Comparison of ENCODE assay signal across 1 cellular context in genomic region chr1:22053018-22053860, GRCh38.
TF ChIP-seq lines count a peak whose summit lies in the region.

No MANE protein-coding gene starts in this region.

TF ChIP-seq in HepG2, 621 proteins besides CTCF, POLR2A, EP300 and RAD21 (continued from another document and continues in another):
- TF ChIP-seq, protein P1, sequence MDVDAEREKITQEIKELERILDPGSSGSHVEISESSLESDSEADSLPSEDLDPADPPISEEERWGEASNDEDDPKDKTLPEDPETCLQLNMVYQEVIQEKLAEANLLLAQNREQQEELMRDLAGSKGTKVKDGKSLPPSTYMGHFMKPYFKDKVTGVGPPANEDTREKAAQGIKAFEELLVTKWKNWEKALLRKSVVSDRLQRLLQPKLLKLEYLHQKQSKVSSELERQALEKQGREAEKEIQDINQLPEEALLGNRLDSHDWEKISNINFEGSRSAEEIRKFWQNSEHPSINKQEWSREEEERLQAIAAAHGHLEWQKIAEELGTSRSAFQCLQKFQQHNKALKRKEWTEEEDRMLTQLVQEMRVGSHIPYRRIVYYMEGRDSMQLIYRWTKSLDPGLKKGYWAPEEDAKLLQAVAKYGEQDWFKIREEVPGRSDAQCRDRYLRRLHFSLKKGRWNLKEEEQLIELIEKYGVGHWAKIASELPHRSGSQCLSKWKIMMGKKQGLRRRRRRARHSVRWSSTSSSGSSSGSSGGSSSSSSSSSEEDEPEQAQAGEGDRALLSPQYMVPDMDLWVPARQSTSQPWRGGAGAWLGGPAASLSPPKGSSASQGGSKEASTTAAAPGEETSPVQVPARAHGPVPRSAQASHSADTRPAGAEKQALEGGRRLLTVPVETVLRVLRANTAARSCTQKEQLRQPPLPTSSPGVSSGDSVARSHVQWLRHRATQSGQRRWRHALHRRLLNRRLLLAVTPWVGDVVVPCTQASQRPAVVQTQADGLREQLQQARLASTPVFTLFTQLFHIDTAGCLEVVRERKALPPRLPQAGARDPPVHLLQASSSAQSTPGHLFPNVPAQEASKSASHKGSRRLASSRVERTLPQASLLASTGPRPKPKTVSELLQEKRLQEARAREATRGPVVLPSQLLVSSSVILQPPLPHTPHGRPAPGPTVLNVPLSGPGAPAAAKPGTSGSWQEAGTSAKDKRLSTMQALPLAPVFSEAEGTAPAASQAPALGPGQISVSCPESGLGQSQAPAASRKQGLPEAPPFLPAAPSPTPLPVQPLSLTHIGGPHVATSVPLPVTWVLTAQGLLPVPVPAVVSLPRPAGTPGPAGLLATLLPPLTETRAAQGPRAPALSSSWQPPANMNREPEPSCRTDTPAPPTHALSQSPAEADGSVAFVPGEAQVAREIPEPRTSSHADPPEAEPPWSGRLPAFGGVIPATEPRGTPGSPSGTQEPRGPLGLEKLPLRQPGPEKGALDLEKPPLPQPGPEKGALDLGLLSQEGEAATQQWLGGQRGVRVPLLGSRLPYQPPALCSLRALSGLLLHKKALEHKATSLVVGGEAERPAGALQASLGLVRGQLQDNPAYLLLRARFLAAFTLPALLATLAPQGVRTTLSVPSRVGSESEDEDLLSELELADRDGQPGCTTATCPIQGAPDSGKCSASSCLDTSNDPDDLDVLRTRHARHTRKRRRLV (CRISPR knock-in tag; IDR thresholded peaks at IDR 0.05): no peak
- TF ChIP-seq ZNF615 (CRISPR knock-in tag; IDR thresholded peaks at IDR 0.05; ENCODE audit: borderline replicate concordance) (no peak), CHD4 (IDR thresholded peaks at IDR 0.05; ENCODE audit: borderline replicate concordance, low read length) (no peak), ZNF335 (CRISPR knock-in tag; IDR thresholded peaks at IDR 0.05) (no peak), MAFK (conservative IDR thresholded peaks at IDR 0.05 in 1 of 2, IDR thresholded peaks at IDR 0.05 in 1 of 2; ENCODE audit: low read length in 2 of 2) (no peak), NR1H2 (CRISPR knock-in tag; IDR thresholded peaks at IDR 0.05; ENCODE audit: borderline replicate concordance, low read depth) (no peak), CENPBD1 (CRISPR knock-in tag; IDR thresholded peaks at IDR 0.05; ENCODE audit: borderline replicate concordance, low read depth) (no peak), MIXL1 (CRISPR knock-in tag; IDR thresholded peaks at IDR 0.05) (no peak), ATF2 (CRISPR knock-in tag; IDR thresholded peaks at IDR 0.05) (peak; percentile 33; the same call in 1 of the 2 replicates), ZNF652 (CRISPR knock-in tag; IDR thresholded peaks at IDR 0.05; ENCODE audit: borderline replicate concordance, low read depth) (peak; percentile 31; the same call in 1 of the 2 replicates), SP2 (CRISPR knock-in tag; IDR thresholded peaks at IDR 0.05) (0 out of 2 replicates have a peak, but pooled peaks have one; percentile 4), CREB1 (IDR thresholded peaks at IDR 0.05) (peak; percentile 84), CREB1 (CRISPR knock-in tag; IDR thresholded peaks at IDR 0.05) (peak; percentile 56), ZNF343 (CRISPR knock-in tag; IDR thresholded peaks at IDR 0.05) (no peak), REPIN1 (CRISPR knock-in tag; IDR thresholded peaks at IDR 0.05; ENCODE audit: borderline replicate concordance, low read depth) (no peak), ZFY (CRISPR knock-in tag; IDR thresholded peaks at IDR 0.05) (0 out of 2 replicates have a peak, but pooled peaks have one; percentile 47), HMG20B (CRISPR knock-in tag; conservative IDR thresholded peaks at IDR 0.05) (no peak), ZEB1 (IDR thresholded peaks at IDR 0.05; ENCODE audit: insufficient replicate concordance, low read depth) (no peak), SAP130 (CRISPR knock-in tag; IDR thresholded peaks at IDR 0.05; ENCODE audit: low read depth) (peak; percentile 50; the same call in 1 of the 2 replicates), IKZF4 (CRISPR knock-in tag; IDR thresholded peaks at IDR 0.05; ENCODE audit: borderline replicate concordance, low read depth, not compliant biosample characterization) (no peak), ASH2L (IDR thresholded peaks at IDR 0.05; ENCODE audit: insufficient read length, low read depth, low read length) (peak; percentile 12), ZNF672 (CRISPR knock-in tag; IDR thresholded peaks at IDR 0.05) (no peak), NCOA2 (CRISPR knock-in tag; IDR thresholded peaks at IDR 0.05) (no peak), FOXK2 (IDR thresholded peaks at IDR 0.05) (no peak), KDM4B (CRISPR knock-in tag; IDR thresholded peaks at IDR 0.05) (no peak), DMAP1 (CRISPR knock-in tag; IDR thresholded peaks at IDR 0.05) (no peak), ZSCAN29 (CRISPR knock-in tag; conservative IDR thresholded peaks at IDR 0.05) (no peak), PPARG (CRISPR knock-in tag; conservative IDR thresholded peaks at IDR 0.05) (no peak), PHF20 (CRISPR knock-in tag; IDR thresholded peaks at IDR 0.05) (no peak), RORA (CRISPR knock-in tag; IDR thresholded peaks at IDR 0.05) (no peak), CCAR2 (optimal IDR thresholded peaks at IDR 0.05; ENCODE audit: low read depth, low read length) (no peak), CEBPB (IDR thresholded peaks at IDR 0.05; ENCODE audit: borderline replicate concordance, low read depth, low read length) (peak; percentile 39), ZFP90 (CRISPR knock-in tag; IDR thresholded peaks at IDR 0.05; ENCODE audit: borderline replicate concordance) (no peak), YY1 (IDR thresholded peaks at IDR 0.05; ENCODE audit: insufficient read depth, insufficient replicate concordance, low read depth, low read length) (peak; percentile 77), KLF6 (CRISPR knock-in tag; IDR thresholded peaks at IDR 0.05) (no peak), HDAC2 (CRISPR knock-in tag; IDR thresholded peaks at IDR 0.05) (no peak), ZSCAN9 (CRISPR knock-in tag; IDR thresholded peaks at IDR 0.05; ENCODE audit: borderline replicate concordance) (no peak), TP53 (CRISPR knock-in tag; conservative IDR thresholded peaks at IDR 0.05) (no peak), ZSCAN25 (CRISPR knock-in tag; IDR thresholded peaks at IDR 0.05) (0 out of 2 replicates have a peak, but pooled peaks have one; percentile 20), ZC3H13 (CRISPR knock-in tag; IDR thresholded peaks at IDR 0.05) (no peak), MTA1 (CRISPR knock-in tag; IDR thresholded peaks at IDR 0.05; ENCODE audit: borderline replicate concordance) (no peak), ATF7-NPFF (CRISPR knock-in tag; IDR thresholded peaks at IDR 0.05; ENCODE audit: low read depth) (no peak), ZBTB14 (CRISPR knock-in tag; IDR thresholded peaks at IDR 0.05) (no peak), ZNF850 (CRISPR knock-in tag; conservative IDR thresholded peaks at IDR 0.05) (no peak)
- TF ChIP-seq, protein P2, sequence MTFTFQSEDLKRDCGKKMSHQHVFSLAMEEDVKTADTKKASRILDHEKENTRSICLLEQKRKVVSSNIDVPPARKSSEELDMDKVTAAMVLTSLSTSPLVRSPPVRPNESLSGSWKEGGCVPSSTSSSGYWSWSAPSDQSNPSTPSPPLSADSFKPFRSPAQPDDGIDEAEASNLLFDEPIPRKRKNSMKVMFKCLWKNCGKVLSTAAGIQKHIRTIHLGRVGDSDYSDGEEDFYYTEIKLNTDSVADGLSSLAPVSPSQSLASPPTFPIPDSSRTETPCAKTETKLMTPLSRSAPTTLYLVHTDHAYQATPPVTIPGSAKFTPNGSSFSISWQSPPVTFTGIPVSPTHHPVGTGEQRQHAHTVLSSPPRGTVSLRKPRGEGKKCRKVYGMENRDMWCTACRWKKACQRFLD (CRISPR knock-in tag; IDR thresholded peaks at IDR 0.05; ENCODE audit: borderline replicate concordance): no peak
- TF ChIP-seq, protein P3, sequence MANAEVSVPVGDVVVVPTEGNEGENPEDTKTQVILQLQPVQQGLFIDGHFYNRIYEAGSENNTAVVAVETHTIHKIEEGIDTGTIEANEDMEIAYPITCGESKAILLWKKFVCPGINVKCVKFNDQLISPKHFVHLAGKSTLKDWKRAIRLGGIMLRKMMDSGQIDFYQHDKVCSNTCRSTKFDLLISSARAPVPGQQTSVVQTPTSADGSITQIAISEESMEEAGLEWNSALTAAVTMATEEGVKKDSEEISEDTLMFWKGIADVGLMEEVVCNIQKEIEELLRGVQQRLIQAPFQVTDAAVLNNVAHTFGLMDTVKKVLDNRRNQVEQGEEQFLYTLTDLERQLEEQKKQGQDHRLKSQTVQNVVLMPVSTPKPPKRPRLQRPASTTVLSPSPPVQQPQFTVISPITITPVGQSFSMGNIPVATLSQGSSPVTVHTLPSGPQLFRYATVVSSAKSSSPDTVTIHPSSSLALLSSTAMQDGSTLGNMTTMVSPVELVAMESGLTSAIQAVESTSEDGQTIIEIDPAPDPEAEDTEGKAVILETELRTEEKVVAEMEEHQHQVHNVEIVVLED (CRISPR knock-in tag; IDR thresholded peaks at IDR 0.05; ENCODE audit: borderline replicate concordance): peak; percentile 40; the same call in 1 of the 2 replicates
- TF ChIP-seq, protein P4, sequence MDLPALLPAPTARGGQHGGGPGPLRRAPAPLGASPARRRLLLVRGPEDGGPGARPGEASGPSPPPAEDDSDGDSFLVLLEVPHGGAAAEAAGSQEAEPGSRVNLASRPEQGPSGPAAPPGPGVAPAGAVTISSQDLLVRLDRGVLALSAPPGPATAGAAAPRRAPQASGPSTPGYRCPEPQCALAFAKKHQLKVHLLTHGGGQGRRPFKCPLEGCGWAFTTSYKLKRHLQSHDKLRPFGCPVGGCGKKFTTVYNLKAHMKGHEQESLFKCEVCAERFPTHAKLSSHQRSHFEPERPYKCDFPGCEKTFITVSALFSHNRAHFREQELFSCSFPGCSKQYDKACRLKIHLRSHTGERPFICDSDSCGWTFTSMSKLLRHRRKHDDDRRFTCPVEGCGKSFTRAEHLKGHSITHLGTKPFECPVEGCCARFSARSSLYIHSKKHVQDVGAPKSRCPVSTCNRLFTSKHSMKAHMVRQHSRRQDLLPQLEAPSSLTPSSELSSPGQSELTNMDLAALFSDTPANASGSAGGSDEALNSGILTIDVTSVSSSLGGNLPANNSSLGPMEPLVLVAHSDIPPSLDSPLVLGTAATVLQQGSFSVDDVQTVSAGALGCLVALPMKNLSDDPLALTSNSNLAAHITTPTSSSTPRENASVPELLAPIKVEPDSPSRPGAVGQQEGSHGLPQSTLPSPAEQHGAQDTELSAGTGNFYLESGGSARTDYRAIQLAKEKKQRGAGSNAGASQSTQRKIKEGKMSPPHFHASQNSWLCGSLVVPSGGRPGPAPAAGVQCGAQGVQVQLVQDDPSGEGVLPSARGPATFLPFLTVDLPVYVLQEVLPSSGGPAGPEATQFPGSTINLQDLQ (CRISPR knock-in tag; IDR thresholded peaks at IDR 0.05): no peak
- TF ChIP-seq, protein P5, sequence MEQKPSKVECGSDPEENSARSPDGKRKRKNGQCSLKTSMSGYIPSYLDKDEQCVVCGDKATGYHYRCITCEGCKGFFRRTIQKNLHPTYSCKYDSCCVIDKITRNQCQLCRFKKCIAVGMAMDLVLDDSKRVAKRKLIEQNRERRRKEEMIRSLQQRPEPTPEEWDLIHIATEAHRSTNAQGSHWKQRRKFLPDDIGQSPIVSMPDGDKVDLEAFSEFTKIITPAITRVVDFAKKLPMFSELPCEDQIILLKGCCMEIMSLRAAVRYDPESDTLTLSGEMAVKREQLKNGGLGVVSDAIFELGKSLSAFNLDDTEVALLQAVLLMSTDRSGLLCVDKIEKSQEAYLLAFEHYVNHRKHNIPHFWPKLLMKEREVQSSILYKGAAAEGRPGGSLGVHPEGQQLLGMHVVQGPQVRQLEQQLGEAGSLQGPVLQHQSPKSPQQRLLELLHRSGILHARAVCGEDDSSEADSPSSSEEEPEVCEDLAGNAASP (CRISPR knock-in tag; IDR thresholded peaks at IDR 0.05; ENCODE audit: borderline replicate concordance): no peak
- TF ChIP-seq, protein P6, sequence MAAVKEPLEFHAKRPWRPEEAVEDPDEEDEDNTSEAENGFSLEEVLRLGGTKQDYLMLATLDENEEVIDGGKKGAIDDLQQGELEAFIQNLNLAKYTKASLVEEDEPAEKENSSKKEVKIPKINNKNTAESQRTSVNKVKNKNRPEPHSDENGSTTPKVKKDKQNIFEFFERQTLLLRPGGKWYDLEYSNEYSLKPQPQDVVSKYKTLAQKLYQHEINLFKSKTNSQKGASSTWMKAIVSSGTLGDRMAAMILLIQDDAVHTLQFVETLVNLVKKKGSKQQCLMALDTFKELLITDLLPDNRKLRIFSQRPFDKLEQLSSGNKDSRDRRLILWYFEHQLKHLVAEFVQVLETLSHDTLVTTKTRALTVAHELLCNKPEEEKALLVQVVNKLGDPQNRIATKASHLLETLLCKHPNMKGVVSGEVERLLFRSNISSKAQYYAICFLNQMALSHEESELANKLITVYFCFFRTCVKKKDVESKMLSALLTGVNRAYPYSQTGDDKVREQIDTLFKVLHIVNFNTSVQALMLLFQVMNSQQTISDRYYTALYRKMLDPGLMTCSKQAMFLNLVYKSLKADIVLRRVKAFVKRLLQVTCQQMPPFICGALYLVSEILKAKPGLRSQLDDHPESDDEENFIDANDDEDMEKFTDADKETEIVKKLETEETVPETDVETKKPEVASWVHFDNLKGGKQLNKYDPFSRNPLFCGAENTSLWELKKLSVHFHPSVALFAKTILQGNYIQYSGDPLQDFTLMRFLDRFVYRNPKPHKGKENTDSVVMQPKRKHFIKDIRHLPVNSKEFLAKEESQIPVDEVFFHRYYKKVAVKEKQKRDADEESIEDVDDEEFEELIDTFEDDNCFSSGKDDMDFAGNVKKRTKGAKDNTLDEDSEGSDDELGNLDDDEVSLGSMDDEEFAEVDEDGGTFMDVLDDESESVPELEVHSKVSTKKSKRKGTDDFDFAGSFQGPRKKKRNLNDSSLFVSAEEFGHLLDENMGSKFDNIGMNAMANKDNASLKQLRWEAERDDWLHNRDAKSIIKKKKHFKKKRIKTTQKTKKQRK (IDR thresholded peaks at IDR 0.05; ENCODE audit: low read length): no peak
- TF ChIP-seq, protein P7, sequence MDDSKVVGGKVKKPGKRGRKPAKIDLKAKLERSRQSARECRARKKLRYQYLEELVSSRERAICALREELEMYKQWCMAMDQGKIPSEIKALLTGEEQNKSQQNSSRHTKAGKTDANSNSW (CRISPR knock-in tag; IDR thresholded peaks at IDR 0.05; ENCODE audit: borderline replicate concordance): no peak
